1 cellular context compared by ENCODE assay signal in the genomic region with DNA sequence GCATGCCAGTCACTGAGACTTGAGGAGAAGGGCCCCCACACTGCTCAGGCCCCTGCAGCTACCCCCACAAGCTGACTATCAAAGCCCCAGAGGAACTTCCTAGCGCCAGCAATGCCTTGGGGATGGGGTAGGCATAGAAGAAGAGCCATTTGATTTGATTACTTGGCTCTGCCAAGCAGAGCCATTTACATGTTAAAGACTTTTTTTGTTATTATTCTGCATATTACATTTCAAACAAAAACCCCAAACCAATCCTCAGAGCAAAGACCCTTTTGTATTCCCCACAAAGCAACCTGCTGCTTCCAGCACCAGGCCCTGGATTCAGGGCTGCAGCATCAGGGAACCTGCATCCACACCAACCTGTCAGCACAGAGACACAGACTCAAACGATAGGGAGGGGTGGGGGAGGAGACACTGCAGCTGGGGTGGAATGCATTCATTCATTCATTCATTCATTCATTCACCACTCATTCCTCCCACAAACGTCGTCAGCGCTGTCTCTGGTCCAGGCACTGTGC.
TF ChIP-seq lines count a peak whose summit lies in the region.

No MANE protein-coding gene starts in this region.

TF ChIP-seq in H1, 55 proteins besides CTCF, POLR2A, EP300 and RAD21 (continued from another document):
- TF ChIP-seq SIN3A (conservative IDR thresholded peaks at IDR 0.05 in 1 of 2, IDR thresholded peaks at IDR 0.05 in 1 of 2; ENCODE audit: low read depth in 1 of 2, low read length in 2 of 2): no peak
- no peak for TF ChIP-seq GTF2F1 (IDR thresholded peaks at IDR 0.05; ENCODE audit: borderline replicate concordance, low read depth, low read length)
- TF ChIP-seq SUZ12 (IDR thresholded peaks at IDR 0.05; ENCODE audit: low read length): no peak
- TF ChIP-seq CBX8 (IDR thresholded peaks at IDR 0.05; ENCODE audit: borderline replicate concordance, low read depth, low read length): no peak
- no peak for TF ChIP-seq CTBP2 (IDR thresholded peaks at IDR 0.05; ENCODE audit: borderline replicate concordance, insufficient read depth, insufficient read length, low read length)
- TF ChIP-seq TCF12 (IDR thresholded peaks at IDR 0.05; ENCODE audit: low read depth, low read length): no peak
- TF ChIP-seq SIRT6 (IDR thresholded peaks at IDR 0.05; ENCODE audit: low read length): no peak
- TF ChIP-seq TAF7 (optimal IDR thresholded peaks at IDR 0.05; ENCODE audit: borderline replicate concordance, low read depth, low read length): no peak
- TF ChIP-seq EZH2 (IDR thresholded peaks at IDR 0.05; ENCODE audit: low read depth, low read length, severe bottlenecking): no peak
- TF ChIP-seq TBP (IDR thresholded peaks at IDR 0.05; ENCODE audit: low read depth, low read length): no peak
- TF ChIP-seq CHD2 (IDR thresholded peaks at IDR 0.05; ENCODE audit: low read length): no peak
- TF ChIP-seq, protein P1, sequence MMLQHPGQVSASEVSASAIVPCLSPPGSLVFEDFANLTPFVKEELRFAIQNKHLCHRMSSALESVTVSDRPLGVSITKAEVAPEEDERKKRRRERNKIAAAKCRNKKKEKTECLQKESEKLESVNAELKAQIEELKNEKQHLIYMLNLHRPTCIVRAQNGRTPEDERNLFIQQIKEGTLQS (IDR thresholded peaks at IDR 0.05; ENCODE audit: insufficient read depth, low read depth, low read length): no peak
- TF ChIP-seq, protein P2, sequence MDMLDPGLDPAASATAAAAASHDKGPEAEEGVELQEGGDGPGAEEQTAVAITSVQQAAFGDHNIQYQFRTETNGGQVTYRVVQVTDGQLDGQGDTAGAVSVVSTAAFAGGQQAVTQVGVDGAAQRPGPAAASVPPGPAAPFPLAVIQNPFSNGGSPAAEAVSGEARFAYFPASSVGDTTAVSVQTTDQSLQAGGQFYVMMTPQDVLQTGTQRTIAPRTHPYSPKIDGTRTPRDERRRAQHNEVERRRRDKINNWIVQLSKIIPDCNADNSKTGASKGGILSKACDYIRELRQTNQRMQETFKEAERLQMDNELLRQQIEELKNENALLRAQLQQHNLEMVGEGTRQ (IDR thresholded peaks at IDR 0.05; ENCODE audit: low read length): no peak
- no peak for TF ChIP-seq SP4 (IDR thresholded peaks at IDR 0.05; ENCODE audit: low read length)
- TF ChIP-seq HDAC6 (IDR thresholded peaks at IDR 0.05; ENCODE audit: low read depth, low read length): no peak
- TF ChIP-seq FOSL1 (IDR thresholded peaks at IDR 0.05; ENCODE audit: insufficient read depth, low read depth, low read length): no peak
- peak; percentile 70 for TF ChIP-seq NANOG (IDR thresholded peaks at IDR 0.05; ENCODE audit: insufficient read depth, low read depth, low read length, poor library complexity, severe bottlenecking)
- TF ChIP-seq, protein P3, sequence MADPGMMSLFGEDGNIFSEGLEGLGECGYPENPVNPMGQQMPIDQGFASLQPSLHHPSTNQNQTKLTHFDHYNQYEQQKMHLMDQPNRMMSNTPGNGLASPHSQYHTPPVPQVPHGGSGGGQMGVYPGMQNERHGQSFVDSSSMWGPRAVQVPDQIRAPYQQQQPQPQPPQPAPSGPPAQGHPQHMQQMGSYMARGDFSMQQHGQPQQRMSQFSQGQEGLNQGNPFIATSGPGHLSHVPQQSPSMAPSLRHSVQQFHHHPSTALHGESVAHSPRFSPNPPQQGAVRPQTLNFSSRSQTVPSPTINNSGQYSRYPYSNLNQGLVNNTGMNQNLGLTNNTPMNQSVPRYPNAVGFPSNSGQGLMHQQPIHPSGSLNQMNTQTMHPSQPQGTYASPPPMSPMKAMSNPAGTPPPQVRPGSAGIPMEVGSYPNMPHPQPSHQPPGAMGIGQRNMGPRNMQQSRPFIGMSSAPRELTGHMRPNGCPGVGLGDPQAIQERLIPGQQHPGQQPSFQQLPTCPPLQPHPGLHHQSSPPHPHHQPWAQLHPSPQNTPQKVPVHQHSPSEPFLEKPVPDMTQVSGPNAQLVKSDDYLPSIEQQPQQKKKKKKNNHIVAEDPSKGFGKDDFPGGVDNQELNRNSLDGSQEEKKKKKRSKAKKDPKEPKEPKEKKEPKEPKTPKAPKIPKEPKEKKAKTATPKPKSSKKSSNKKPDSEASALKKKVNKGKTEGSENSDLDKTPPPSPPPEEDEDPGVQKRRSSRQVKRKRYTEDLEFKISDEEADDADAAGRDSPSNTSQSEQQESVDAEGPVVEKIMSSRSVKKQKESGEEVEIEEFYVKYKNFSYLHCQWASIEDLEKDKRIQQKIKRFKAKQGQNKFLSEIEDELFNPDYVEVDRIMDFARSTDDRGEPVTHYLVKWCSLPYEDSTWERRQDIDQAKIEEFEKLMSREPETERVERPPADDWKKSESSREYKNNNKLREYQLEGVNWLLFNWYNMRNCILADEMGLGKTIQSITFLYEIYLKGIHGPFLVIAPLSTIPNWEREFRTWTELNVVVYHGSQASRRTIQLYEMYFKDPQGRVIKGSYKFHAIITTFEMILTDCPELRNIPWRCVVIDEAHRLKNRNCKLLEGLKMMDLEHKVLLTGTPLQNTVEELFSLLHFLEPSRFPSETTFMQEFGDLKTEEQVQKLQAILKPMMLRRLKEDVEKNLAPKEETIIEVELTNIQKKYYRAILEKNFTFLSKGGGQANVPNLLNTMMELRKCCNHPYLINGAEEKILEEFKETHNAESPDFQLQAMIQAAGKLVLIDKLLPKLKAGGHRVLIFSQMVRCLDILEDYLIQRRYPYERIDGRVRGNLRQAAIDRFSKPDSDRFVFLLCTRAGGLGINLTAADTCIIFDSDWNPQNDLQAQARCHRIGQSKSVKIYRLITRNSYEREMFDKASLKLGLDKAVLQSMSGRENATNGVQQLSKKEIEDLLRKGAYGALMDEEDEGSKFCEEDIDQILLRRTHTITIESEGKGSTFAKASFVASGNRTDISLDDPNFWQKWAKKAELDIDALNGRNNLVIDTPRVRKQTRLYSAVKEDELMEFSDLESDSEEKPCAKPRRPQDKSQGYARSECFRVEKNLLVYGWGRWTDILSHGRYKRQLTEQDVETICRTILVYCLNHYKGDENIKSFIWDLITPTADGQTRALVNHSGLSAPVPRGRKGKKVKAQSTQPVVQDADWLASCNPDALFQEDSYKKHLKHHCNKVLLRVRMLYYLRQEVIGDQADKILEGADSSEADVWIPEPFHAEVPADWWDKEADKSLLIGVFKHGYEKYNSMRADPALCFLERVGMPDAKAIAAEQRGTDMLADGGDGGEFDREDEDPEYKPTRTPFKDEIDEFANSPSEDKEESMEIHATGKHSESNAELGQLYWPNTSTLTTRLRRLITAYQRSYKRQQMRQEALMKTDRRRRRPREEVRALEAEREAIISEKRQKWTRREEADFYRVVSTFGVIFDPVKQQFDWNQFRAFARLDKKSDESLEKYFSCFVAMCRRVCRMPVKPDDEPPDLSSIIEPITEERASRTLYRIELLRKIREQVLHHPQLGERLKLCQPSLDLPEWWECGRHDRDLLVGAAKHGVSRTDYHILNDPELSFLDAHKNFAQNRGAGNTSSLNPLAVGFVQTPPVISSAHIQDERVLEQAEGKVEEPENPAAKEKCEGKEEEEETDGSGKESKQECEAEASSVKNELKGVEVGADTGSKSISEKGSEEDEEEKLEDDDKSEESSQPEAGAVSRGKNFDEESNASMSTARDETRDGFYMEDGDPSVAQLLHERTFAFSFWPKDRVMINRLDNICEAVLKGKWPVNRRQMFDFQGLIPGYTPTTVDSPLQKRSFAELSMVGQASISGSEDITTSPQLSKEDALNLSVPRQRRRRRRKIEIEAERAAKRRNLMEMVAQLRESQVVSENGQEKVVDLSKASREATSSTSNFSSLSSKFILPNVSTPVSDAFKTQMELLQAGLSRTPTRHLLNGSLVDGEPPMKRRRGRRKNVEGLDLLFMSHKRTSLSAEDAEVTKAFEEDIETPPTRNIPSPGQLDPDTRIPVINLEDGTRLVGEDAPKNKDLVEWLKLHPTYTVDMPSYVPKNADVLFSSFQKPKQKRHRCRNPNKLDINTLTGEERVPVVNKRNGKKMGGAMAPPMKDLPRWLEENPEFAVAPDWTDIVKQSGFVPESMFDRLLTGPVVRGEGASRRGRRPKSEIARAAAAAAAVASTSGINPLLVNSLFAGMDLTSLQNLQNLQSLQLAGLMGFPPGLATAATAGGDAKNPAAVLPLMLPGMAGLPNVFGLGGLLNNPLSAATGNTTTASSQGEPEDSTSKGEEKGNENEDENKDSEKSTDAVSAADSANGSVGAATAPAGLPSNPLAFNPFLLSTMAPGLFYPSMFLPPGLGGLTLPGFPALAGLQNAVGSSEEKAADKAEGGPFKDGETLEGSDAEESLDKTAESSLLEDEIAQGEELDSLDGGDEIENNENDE (IDR thresholded peaks at IDR 0.05; ENCODE audit: insufficient replicate concordance, low read length): peak; percentile 63
- TF ChIP-seq TAF1 (IDR thresholded peaks at IDR 0.05; ENCODE audit: low read depth, low read length): no peak
- no peak for TF ChIP-seq CEBPB (IDR thresholded peaks at IDR 0.05; ENCODE audit: low read depth, low read length)
- TF ChIP-seq SRF (IDR thresholded peaks at IDR 0.05; ENCODE audit: low read depth, low read length): no peak
- TF ChIP-seq BACH1 (IDR thresholded peaks at IDR 0.05; ENCODE audit: low read length): no peak
- TF ChIP-seq HDAC2 (IDR thresholded peaks at IDR 0.05; ENCODE audit: borderline replicate concordance in 1 of 2, low read depth in 2 of 2, low read length in 2 of 2): peak in 1 of 2 experiments; percentile 76; a peak in 1 of 4 replicates
- no peak for TF ChIP-seq BRCA1 (IDR thresholded peaks at IDR 0.05; ENCODE audit: low read depth, low read length)
- peak; percentile 20; the same call in 1 of the 2 replicates for TF ChIP-seq KDM1A (IDR thresholded peaks at IDR 0.05; ENCODE audit: borderline replicate concordance, low read length)
- no peak for TF ChIP-seq RNF2 (IDR thresholded peaks at IDR 0.05; ENCODE audit: borderline replicate concordance, low read depth, low read length, missing control alignments, poor library complexity, severe bottlenecking)
- TF ChIP-seq, protein P4, sequence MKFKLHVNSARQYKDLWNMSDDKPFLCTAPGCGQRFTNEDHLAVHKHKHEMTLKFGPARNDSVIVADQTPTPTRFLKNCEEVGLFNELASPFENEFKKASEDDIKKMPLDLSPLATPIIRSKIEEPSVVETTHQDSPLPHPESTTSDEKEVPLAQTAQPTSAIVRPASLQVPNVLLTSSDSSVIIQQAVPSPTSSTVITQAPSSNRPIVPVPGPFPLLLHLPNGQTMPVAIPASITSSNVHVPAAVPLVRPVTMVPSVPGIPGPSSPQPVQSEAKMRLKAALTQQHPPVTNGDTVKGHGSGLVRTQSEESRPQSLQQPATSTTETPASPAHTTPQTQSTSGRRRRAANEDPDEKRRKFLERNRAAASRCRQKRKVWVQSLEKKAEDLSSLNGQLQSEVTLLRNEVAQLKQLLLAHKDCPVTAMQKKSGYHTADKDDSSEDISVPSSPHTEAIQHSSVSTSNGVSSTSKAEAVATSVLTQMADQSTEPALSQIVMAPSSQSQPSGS (IDR thresholded peaks at IDR 0.05; ENCODE audit: low read length): 0 out of 2 replicates have a peak, but pooled peaks have one; percentile 36
- TF ChIP-seq POLR2AphosphoS5 (IDR thresholded peaks at IDR 0.05; ENCODE audit: low read depth, low read length): no peak
- TF ChIP-seq CREB1 (IDR thresholded peaks at IDR 0.05): no peak
- TF ChIP-seq, protein P5, sequence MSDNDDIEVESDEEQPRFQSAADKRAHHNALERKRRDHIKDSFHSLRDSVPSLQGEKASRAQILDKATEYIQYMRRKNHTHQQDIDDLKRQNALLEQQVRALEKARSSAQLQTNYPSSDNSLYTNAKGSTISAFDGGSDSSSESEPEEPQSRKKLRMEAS (IDR thresholded peaks at IDR 0.05): no peak
- TF ChIP-seq SP1 (IDR thresholded peaks at IDR 0.05; ENCODE audit: low read depth, low read length): peak; percentile 67; the same call in 1 of the 2 replicates
- TF ChIP-seq SP2 (IDR thresholded peaks at IDR 0.05; ENCODE audit: low read length): no peak
- no peak for TF ChIP-seq ZNF274 (IDR thresholded peaks at IDR 0.05; ENCODE audit: borderline replicate concordance, extremely low read depth, low read length)
- no peak for TF ChIP-seq NRF1 (IDR thresholded peaks at IDR 0.05; ENCODE audit: low read depth, low read length)
- TF ChIP-seq MAFK (IDR thresholded peaks at IDR 0.05; ENCODE audit: low read depth, low read length): no peak
- TF ChIP-seq BCL11A (IDR thresholded peaks at IDR 0.05; ENCODE audit: low read depth in 2 of 2, low read length in 2 of 2): no peak
- no peak for TF ChIP-seq JUND (IDR thresholded peaks at IDR 0.05; ENCODE audit: low read length)
- no peak for TF ChIP-seq KDM5A (IDR thresholded peaks at IDR 0.05; ENCODE audit: low read length)
- TF ChIP-seq RXRA (IDR thresholded peaks at IDR 0.05; ENCODE audit: insufficient read depth, low read depth, low read length): no peak
- no peak for TF ChIP-seq EGR1 (IDR thresholded peaks at IDR 0.05; ENCODE audit: borderline replicate concordance, low read depth, low read length)
- no peak for TF ChIP-seq KDM4A (IDR thresholded peaks at IDR 0.05; ENCODE audit: low read depth, low read length, severe bottlenecking)
- TF ChIP-seq SAP30 (IDR thresholded peaks at IDR 0.05; ENCODE audit: insufficient read depth, insufficient replicate concordance, low read length): no peak
- no peak for TF ChIP-seq SIX5 (IDR thresholded peaks at IDR 0.05; ENCODE audit: low read depth, low read length)
- no peak for TF ChIP-seq RBBP5 (IDR thresholded peaks at IDR 0.05; ENCODE audit: borderline replicate concordance, low read depth, low read length)
- TF ChIP-seq TEAD4 (IDR thresholded peaks at IDR 0.05; ENCODE audit: low read depth, low read length): peak; percentile 78; the same call in 1 of the 2 replicates
- peak; percentile 75; the same call in 1 of the 2 replicates for TF ChIP-seq POU5F1 (IDR thresholded peaks at IDR 0.05; ENCODE audit: low read depth, low read length)
- TF ChIP-seq, protein P6, sequence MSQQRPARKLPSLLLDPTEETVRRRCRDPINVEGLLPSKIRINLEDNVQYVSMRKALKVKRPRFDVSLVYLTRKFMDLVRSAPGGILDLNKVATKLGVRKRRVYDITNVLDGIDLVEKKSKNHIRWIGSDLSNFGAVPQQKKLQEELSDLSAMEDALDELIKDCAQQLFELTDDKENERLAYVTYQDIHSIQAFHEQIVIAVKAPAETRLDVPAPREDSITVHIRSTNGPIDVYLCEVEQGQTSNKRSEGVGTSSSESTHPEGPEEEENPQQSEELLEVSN (IDR thresholded peaks at IDR 0.05): no peak
- TF ChIP-seq CHD1 (IDR thresholded peaks at IDR 0.05; ENCODE audit: low read depth, low read length): no peak
